9 cellular contexts compared by ENCODE assay signal in genomic region chr1:100455478-100456072, GRCh38.
A peak's percentile ranks its signal among the peaks of the same experiment; 100 is the strongest.
DNase-seq lines count a peak whose midpoint lies in the region; ATAC-seq and TF ChIP-seq lines count a peak whose summit lies in the region.
"Had no signal": no experiment of that assay in that cellular context is flagged by ENCODE, and none has a peak within 500 bp of the region (broad histone marks: within the 10 kb centered on the region; RNA-seq: fewer than 3 reads in every experiment).

No MANE protein-coding gene starts in this region.

- H3K27me3 ChIP-seq in colonic mucosa (no peaks in the 10 kb centered on the region), psoas muscle (ENCODE audit: insufficient read depth in 3 of 3, low read length in 2 of 3) (no peaks in the 10 kb centered on the region)

- H3K9me3 Mint-ChIP-seq in stimulated activated naive CD8-positive, alpha-beta T cell treated with anti-CD3 and anti-CD28 coated beads, Interleukin-15, amount 100 ng/mL, for 72 hours: no peaks in the 10 kb centered on the region

- DNase-seq in NCI-H2196 (lab: John Stamatoyannopoulos, UW; ENCODE audit: unreplicated experiment) (peak; percentile 17), NCI-H2196 treated with DMSO at 0.1 percent for 48 hours (lab: John Stamatoyannopoulos, UW; ENCODE audit: unreplicated experiment) (no peak), NCI-H2171 (lab: John Stamatoyannopoulos, UW) (peak; percentile 25), colonic mucosa (no peak), psoas muscle (no peak), retina (no peak)
- no peak for DNase-seq in stimulated activated naive CD8-positive, alpha-beta T cell treated with anti-CD3 and anti-CD28 coated beads, Interleukin-15, amount 100 ng/mL, for 72 hours
- DNase-seq: NCI-H2081 had no signal

- H3K36me3 ChIP-seq in colonic mucosa (no peaks in the 10 kb centered on the region), psoas muscle (ENCODE audit: insufficient read depth in 1 of 2, low read depth in 1 of 2) (no peaks in the 10 kb centered on the region)

- H3K4me3 ChIP-seq in colonic mucosa: no peak overlapping the region
- no peak overlapping the region for H3K4me3 ChIP-seq in psoas muscle

- H3K9me3 ChIP-seq in colonic mucosa: no peaks in the 10 kb centered on the region
- no peaks in the 10 kb centered on the region for H3K9me3 ChIP-seq in psoas muscle

- H3K27ac ChIP-seq in colonic mucosa (no peak overlapping the region), psoas muscle (no peak overlapping the region)

- no peak overlapping the region for H3K27ac Mint-ChIP-seq in stimulated activated naive CD8-positive, alpha-beta T cell treated with anti-CD3 and anti-CD28 coated beads, Interleukin-15, amount 100 ng/mL, for 72 hours

- no peak overlapping the region for H3K4me3 Mint-ChIP-seq in stimulated activated naive CD8-positive, alpha-beta T cell treated with anti-CD3 and anti-CD28 coated beads, Interleukin-15, amount 100 ng/mL, for 72 hours

- no peak for ATAC-seq in psoas muscle
- no peak for ATAC-seq in stimulated activated naive CD8-positive, alpha-beta T cell treated with anti-CD3 and anti-CD28 coated beads, Interleukin-15, amount 100 ng/mL, for 72 hours
- no peak for ATAC-seq in GM18870 (IDR thresholded peaks at IDR 0.05; ENCODE audit: unreplicated experiment)

- H3K4me1 Mint-ChIP-seq in stimulated activated naive CD8-positive, alpha-beta T cell treated with anti-CD3 and anti-CD28 coated beads, Interleukin-15, amount 100 ng/mL, for 72 hours: peaks cover 61% of the 10 kb centered on the region

- TF ChIP-seq CTCF in colonic mucosa (IDR thresholded peaks at IDR 0.05) (peak; percentile 49), psoas muscle (IDR thresholded peaks at IDR 0.05) (peak; percentile 55)

- no peaks in the 10 kb centered on the region for H3K4me1 ChIP-seq in colonic mucosa
- H3K4me1 ChIP-seq in psoas muscle: peaks cover 13% of the 10 kb centered on the region

- H3K27me3 Mint-ChIP-seq in stimulated activated naive CD8-positive, alpha-beta T cell treated with anti-CD3 and anti-CD28 coated beads, Interleukin-15, amount 100 ng/mL, for 72 hours: no peaks in the 10 kb centered on the region

- H3K9ac ChIP-seq in colonic mucosa (ENCODE audit: low read depth in 2 of 2, low read length in 2 of 2): no peak overlapping the region

- intact Hi-C loops in colonic mucosa (cut with DNase I) (loop anchor here (10.0 kb wide), 2 partner anchors 181 to 421 kb away; a partner anchor contains a TSS), psoas muscle (cut with DNase I) (loop anchor here (5.0 to 10.0 kb wide), 3 partner anchors 191 to 651 kb away; partner anchors contain the start of gene RTCA (in 1 of the 2))

Comparison
In these comparisons a context has a peak if more than half of its experiments do, and no peak if none do; other contexts are left out.
1. DNase-seq: peak in NCI-H2196 (single experiment) and NCI-H2171 (single experiment); none in NCI-H2196 treated with DMSO at 0.1 percent for 48 hours (single experiment), colonic mucosa (single experiment), psoas muscle (0 of 2), stimulated activated naive CD8-positive, alpha-beta T cell treated with anti-CD3 and anti-CD28 coated beads, Interleukin-15, amount 100 ng/mL, for 72 hours (0 of 2) and retina (single experiment).